ENCODE assay signal across 7 cellular contexts in the genomic region with DNA sequence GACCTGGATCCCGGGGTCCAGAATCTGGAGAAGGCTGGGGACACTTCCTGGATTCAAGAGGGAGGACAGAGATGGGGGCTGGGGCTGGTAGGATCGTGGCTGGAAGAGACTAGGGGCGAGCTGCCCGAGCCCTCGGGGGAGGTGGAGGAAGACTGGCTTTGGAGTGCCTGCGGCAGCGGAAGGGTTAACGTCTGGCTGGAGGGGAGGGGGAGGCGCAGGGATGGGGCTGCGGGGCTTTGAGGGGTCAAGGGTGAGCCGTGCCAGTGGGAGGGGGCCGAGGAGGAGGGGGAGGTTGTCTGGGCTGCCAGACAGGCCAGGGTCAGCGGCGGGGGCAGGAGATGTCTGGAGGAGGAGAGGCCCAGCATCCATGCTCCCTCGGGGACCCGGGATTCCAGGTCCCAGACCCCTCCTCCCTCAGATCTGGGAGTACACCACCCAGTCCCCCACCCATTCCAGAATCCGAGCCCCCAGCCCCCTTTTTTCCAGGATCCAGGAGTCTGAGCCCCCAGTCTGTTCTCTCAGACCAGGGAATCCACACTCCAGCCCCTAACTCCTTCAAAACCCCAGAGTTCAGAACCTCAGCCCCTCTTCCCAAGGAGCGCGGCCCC. TPM values are rescaled to one million over a fixed set of nuclear protein-coding genes. Genes with fewer than 3 reads are reported as not detected.
DNase-seq lines count a peak whose midpoint lies in the region; ATAC-seq and TF ChIP-seq lines count a peak whose summit lies in the region.

No MANE protein-coding gene starts in this region.

- CTCF ChIA-PET in PC-9 (lab: Charles Lee) = interaction anchor here (0.7 kb wide), 1 partner anchor 119 kb away, joined by 3 read pairs; a partner anchor contains a TSS

- H3K9me3 Mint-ChIP-seq in dendritic cell treated with granulocyte-macrophage colony-stimulating factor and Interleukin-4, amounts not matched to agents 40 ng/mL and 50 ng/mL, for 4 days = no peaks in the 10 kb centered on the region
- H3K9me3 Mint-ChIP-seq in memory B cell = peaks cover 3% of the 10 kb centered on the region

- no peak overlapping the region for H2AFZ ChIP-seq in PC-9

- H3K27me3 ChIP-seq in PC-9 (ENCODE audit: insufficient read depth, low read depth) = no peaks in the 10 kb centered on the region
- peaks cover 33% of the 10 kb centered on the region for H3K27me3 ChIP-seq in transverse colon

- no peak for TF ChIP-seq EP300 in transverse colon (IDR thresholded peaks at IDR 0.05; ENCODE audit: low read depth)

- no peaks in the 10 kb centered on the region for H3K36me3 Mint-ChIP-seq in dendritic cell treated with granulocyte-macrophage colony-stimulating factor and Interleukin-4, amounts not matched to agents 40 ng/mL and 50 ng/mL, for 4 days (ENCODE audit: low read depth)
- H3K36me3 Mint-ChIP-seq in memory B cell = peaks cover 5% of the 10 kb centered on the region

- H3K4me3 Mint-ChIP-seq in dendritic cell treated with granulocyte-macrophage colony-stimulating factor and Interleukin-4, amounts not matched to agents 40 ng/mL and 50 ng/mL, for 4 days = peak overlapping the region; percentile 65
- peak overlapping the region; percentile 49 for H3K4me3 Mint-ChIP-seq in memory B cell

- TF ChIP-seq POLR2A in transverse colon (IDR thresholded peaks at IDR 0.05) = no peak

- intact Hi-C loops in PC-9 (cut with micrococcal nuclease; ENCODE audit: unreplicated experiment) = loop anchor here (1.0 to 10.0 kb wide), 3 partner anchors 12 to 912 kb away; a partner anchor contains a TSS
- intact Hi-C loops in dendritic cell treated with granulocyte-macrophage colony-stimulating factor and Interleukin-4, amounts not matched to agents 40 ng/mL and 50 ng/mL, for 4 days (cut with micrococcal nuclease) = no loop called here
- intact Hi-C loops in transverse colon (cut with DNase I; ENCODE audit: low total_unique reads) = loop anchor here (2.0 to 10.0 kb wide), 3 partner anchors 13 to 575 kb away; a partner anchor contains a TSS

- H3K27me3 Mint-ChIP-seq in dendritic cell treated with granulocyte-macrophage colony-stimulating factor and Interleukin-4, amounts not matched to agents 40 ng/mL and 50 ng/mL, for 4 days = peaks cover 82% of the 10 kb centered on the region
- peaks cover 37% of the 10 kb centered on the region for H3K27me3 Mint-ChIP-seq in memory B cell

- in situ Hi-C loops in transverse colon (cut with MboI; ENCODE audit: low pct_ligation_motif_present in 1 of 4, low pct_unique_long_range_greater_than_20kb in 1 of 4, low sequenced_read_pairs in 3 of 4) = no loop called here

- no peak overlapping the region for H3K27ac Mint-ChIP-seq in dendritic cell treated with granulocyte-macrophage colony-stimulating factor and Interleukin-4, amounts not matched to agents 40 ng/mL and 50 ng/mL, for 4 days
- H3K27ac Mint-ChIP-seq in memory B cell = no peak overlapping the region

- peak overlapping the region; percentile 79 for H3K4me2 ChIP-seq in PC-9

- 3% methylated on average over 18 of the region's 19 CpGs; no CpG with 5 or more reads in 1 of the 2 donors for WGBS in transverse colon (ENCODE audit: low coverage in 1 of 2), 2 donors

- H4K20me1 ChIP-seq in PC-9 (ENCODE audit: insufficient read depth) = peaks cover 21% of the 10 kb centered on the region; the same call in 1 of the 2 replicates

- POLR2A ChIA-PET in PC-9 (lab: Charles Lee; ENCODE audit: unreplicated experiment) = no interaction called here

- H3K36me3 ChIP-seq in PC-9 (ENCODE audit: low read depth) (0 out of 2 replicates have a peak, but pooled peaks cover under 1% of the 10 kb centered on the region), transverse colon (no peaks in the 10 kb centered on the region)

- no peaks in the 10 kb centered on the region for H3K9me2 ChIP-seq in PC-9 (ENCODE audit: insufficient read depth)

- H3K4me3 ChIP-seq in PC-9 = peak overlapping the region; percentile 89
- H3K4me3 ChIP-seq in transverse colon = peak overlapping the region; percentile 73 to 92 (median 77)

- no peak for TF ChIP-seq CTCF in GM10266 (IDR thresholded peaks at IDR 0.05; ENCODE audit: control insufficient read depth, insufficient read depth, low read depth, missing control alignments)
- TF ChIP-seq CTCF in PC-9 (conservative IDR thresholded peaks at IDR 0.05) = no peak
- TF ChIP-seq CTCF in transverse colon (IDR thresholded peaks at IDR 0.05) = no peak

- peaks cover 37% of the 10 kb centered on the region for H3K79me2 ChIP-seq in PC-9 (ENCODE audit: low read depth)

- BruUV-seq in PC-9 (replicated peaks; lab: Mats Ljungman, UMichigan) = TSS peak; percentile 86

- H3K9me3 ChIP-seq in PC-9 (ENCODE audit: insufficient read depth, low read depth) (no peaks in the 10 kb centered on the region), transverse colon (no peaks in the 10 kb centered on the region)

- no peak for ATAC-seq in memory B cell (ENCODE audit: low read depth)

- DNase-seq in GM10266 (ENCODE audit: extremely low spot score) = peak; percentile 41
- DNase-seq in PC-9 = peak in 1 of 2 experiments; percentile 53
- DNase-seq in memory B cell (ENCODE audit: low spot score in 2 of 2) = no peak
- DNase-seq in transverse colon = peak; percentile 28
- DNase-seq in T-helper 9 cell = no peak
- no peak for DNase-seq in stimulated activated CD4-positive, alpha-beta T cell treated with anti-CD3 and anti-CD28 coated beads, Interleukin-1b, Interleukin-23, amount 100 ng/mL, for 48 hours

- H3K4me1 ChIP-seq in PC-9 (replicated peaks; ENCODE audit: insufficient read depth) = peaks cover 29% of the 10 kb centered on the region
- H3K4me1 ChIP-seq in transverse colon = peaks cover 7 to 47% (median 19%) of the 10 kb centered on the region in 4 donors

- peaks cover 45% of the 10 kb centered on the region for H3K4me1 Mint-ChIP-seq in dendritic cell treated with granulocyte-macrophage colony-stimulating factor and Interleukin-4, amounts not matched to agents 40 ng/mL and 50 ng/mL, for 4 days (ENCODE audit: low read depth)
- peaks cover 14% of the 10 kb centered on the region for H3K4me1 Mint-ChIP-seq in memory B cell

- peaks cover 18% of the 10 kb centered on the region; the same call in 1 of the 2 replicates for H3F3A ChIP-seq in PC-9 (ENCODE audit: insufficient read depth, low read depth)

- H3K27ac ChIP-seq in PC-9 (no peak overlapping the region), transverse colon (peak overlapping the region; percentile 92 to 98 (median 96))

RNA-seq across cellular contexts. Expression of a gene that starts 3.3 kb away (rescaled TPM):
- total RNA-seq in PC-9 (2021) (29.5 and 40.5 TPM in 2 replicates), transverse colon (10 to 100 TPM in 2 of 4 donors, 1 to 10 TPM in 2; 2.3 to 25.1 (median 12.4) TPM)

RNA-seq across cellular contexts. Expression of a gene that starts 33.9 kb away (rescaled TPM):
- not detected in 2 replicates for total RNA-seq in PC-9 (2021)
- total RNA-seq in transverse colon = 1 to 10 TPM in 1 of 4 donors, under 1 TPM in 2, not detected in 1; 0.27 to 1.9 (median 0.48) TPM

RNA-seq across cellular contexts. Expression of a gene that starts 43.2 kb away (rescaled TPM):
- total RNA-seq in PC-9 (2021) (not detected in 2 replicates), transverse colon (1 to 10 TPM in 2 of 4 donors, not detected in 2; 2.2 to 6.0 TPM)

RNA-seq across cellular contexts. Expression of a gene that starts 59.7 kb away (rescaled TPM):
- total RNA-seq in PC-9 (2021) (not detected in 2 replicates), transverse colon (1 to 10 TPM in 1 of 4 donors, not detected in 3; 1.1 TPM)

Comparison
In these comparisons a context has a peak if more than half of its experiments do, and no peak if none do; other contexts are left out.
1. DNase-seq: peak in GM10266 (single experiment) and transverse colon (single experiment); none in memory B cell (0 of 2), T-helper 9 cell (single experiment) and stimulated activated CD4-positive, alpha-beta T cell treated with anti-CD3 and anti-CD28 coated beads, Interleukin-1b, Interleukin-23, amount 100 ng/mL, for 48 hours (single experiment).